ENCODE assay signal across 7 cellular contexts in genomic region chr12:52884526-52885293, GRCh38. TPM values are rescaled to one million over a fixed set of nuclear protein-coding genes. Genes with fewer than 3 reads are reported as not detected.
DNase-seq lines count a peak whose midpoint lies in the region; ATAC-seq and TF ChIP-seq lines count a peak whose summit lies in the region.

No MANE protein-coding gene starts in this region.

- ATAC-seq in WTC11 (peak; percentile 74), left lung (peak; percentile 90), GM18520 (IDR thresholded peaks at IDR 0.05; ENCODE audit: unreplicated experiment) (no peak)

- H3K4me1 Mint-ChIP-seq in WTC11: no peaks in the 10 kb centered on the region

- no peaks in the 10 kb centered on the region for H3K36me3 Mint-ChIP-seq in WTC11

- DNase-seq in GM13977 (ENCODE audit: low spot score) (peak; percentile 83), NCI-H2107 treated with DMSO at 0.1 percent for 48 hours (lab: John Stamatoyannopoulos, UW; ENCODE audit: unreplicated experiment) (peak; percentile 34), WTC11 (ENCODE audit: low spot score) (peak; percentile 92), T47D (ENCODE audit: low read depth in 1 of 2, low spot score in 1 of 2) (peak; percentile 79 to 80), left lung (peak; percentile 64 to 93)
- DNase-seq in stimulated activated CD4-positive, alpha-beta T cell treated with anti-CD3 and anti-CD28 coated beads, Interleukin-4, amount 100 ng/mL, for 48 hours (ENCODE audit: low read depth in 2 of 2): peak; percentile 66 to 87

- POLR2A ChIA-PET in WTC11 (lab: Charles Lee): interaction anchor here (0.8 to 2.2 kb wide), 5 partner anchors 19 to 96 kb away, joined by 3 to 10 read pairs (median 4); partner anchors contain the start of genes KRT18 and KRT8

- H3K27ac ChIP-seq in left lung: no peak overlapping the region

- H3K27ac Mint-ChIP-seq in WTC11: no peak overlapping the region

- H3K4me3 ChIP-seq in left lung: no peak overlapping the region

- intact Hi-C loops in left lung (cut with DNase I): loop anchor here (5.0 to 10.0 kb wide), 3 partner anchors 93 to 730 kb away; no protein-coding TSS in a partner anchor

- peaks cover 1 to 8% of the 10 kb centered on the region in 2 donors for H3K4me1 ChIP-seq in left lung

- H3K9me3 ChIP-seq in left lung: no peaks in the 10 kb centered on the region

- peaks cover 0 to 26% of the 10 kb centered on the region in 2 donors for H3K27me3 ChIP-seq in left lung

- TF ChIP-seq CTCF in GM13977 (IDR thresholded peaks at IDR 0.05; ENCODE audit: extremely low read depth, insufficient read depth, missing control alignments) (peak; percentile 83), WTC11 (IDR thresholded peaks at IDR 0.05) (peak; percentile 98), left lung (IDR thresholded peaks at IDR 0.05) (peak; percentile 89)

- H3K4me3 Mint-ChIP-seq in WTC11: no peak overlapping the region

- in situ Hi-C loops in GM13977 (cut with MboI; ENCODE audit: low pct_unique_long_range_greater_than_20kb, low sequenced_read_pairs, unreplicated experiment): loop anchor here (5.0 to 10.0 kb wide), 2 partner anchors 93 to 730 kb away; no protein-coding TSS in a partner anchor
- in situ Hi-C loops in T47D (cut with HindIII; ENCODE audit: low pct_unique_long_range_greater_than_20kb, low sequenced_read_pairs): no loop called here

- H3K9me3 Mint-ChIP-seq in WTC11: no peaks in the 10 kb centered on the region

- H3K36me3 ChIP-seq in left lung: no peaks in the 10 kb centered on the region

- CTCF ChIA-PET in WTC11 (lab: Charles Lee): interaction anchor here (0.6 to 10.1 kb wide), 44 partner anchors 11 to 703 kb away, joined by 3 to 526 read pairs (median 4); partner anchors contain the start of genes EIF4B and KRT8

- no peaks in the 10 kb centered on the region; the same call in 1 of the 2 replicates for H3K27me3 Mint-ChIP-seq in WTC11 (ENCODE audit: low read depth)

TF ChIP-seq in WTC11, 78 proteins besides CTCF, POLR2A, EP300 and RAD21:
- TF ChIP-seq AFF4 (CRISPR knock-in tag; IDR thresholded peaks at IDR 0.05; ENCODE audit: borderline replicate concordance) (no peak), GTF2I (CRISPR knock-in tag; conservative IDR thresholded peaks at IDR 0.05) (peak; percentile 55; the same call in 1 of the 2 replicates), GABPB1 (CRISPR knock-in tag; IDR thresholded peaks at IDR 0.05) (peak; percentile 95), ZNF121 (CRISPR knock-in tag; IDR thresholded peaks at IDR 0.05) (peak; percentile 100), JAZF1 (CRISPR knock-in tag; IDR thresholded peaks at IDR 0.05) (no peak)
TF ChIP-seq in WTC11: peak in this region for 3.

RNA-seq across cellular contexts. Expression of gene KRT8, which starts 20.2 kb away (rescaled TPM):
- 424 to 477 TPM (median 429 TPM) in 3 replicates for total RNA-seq in WTC11 (2021)
- total RNA-seq in left lung: 1,000 to 10,000 TPM in 1 of 2 donors, 100 to 1,000 TPM in 1; 583 to 1,126 TPM

RNA-seq across cellular contexts. Expression of gene KRT78, which starts 35.9 kb away (rescaled TPM):
- total RNA-seq in WTC11 (2021) (not detected in 3 replicates), left lung (not detected)

RNA-seq across cellular contexts. Expression of gene KRT79, which starts 50.6 kb away (rescaled TPM):
- total RNA-seq in WTC11 (2021) (not detected in 3 replicates), left lung (under 1 TPM; 0.32 to 0.58 TPM)

Comparison
In these comparisons a context has a peak if more than half of its experiments do, and no peak if none do; other contexts are left out.
1. DNase-seq: peak in every context shown above with its lines; median percentile 92 in WTC11; 83 in GM13977; 80 in T47D; 78 in left lung; 76 in stimulated activated CD4-positive, alpha-beta T cell treated with anti-CD3 and anti-CD28 coated beads, Interleukin-4, amount 100 ng/mL, for 48 hours; 34 in NCI-H2107 treated with DMSO at 0.1 percent for 48 hours.